1 cellular context compared by ENCODE assay signal in genomic region chr17:78951967-78952551, GRCh38.
TF ChIP-seq lines count a peak whose summit lies in the region.

No MANE protein-coding gene starts in this region.

TF ChIP-seq in HepG2, 621 proteins besides CTCF, POLR2A, EP300 and RAD21 (continues in another document):
- TF ChIP-seq TP53 (CRISPR knock-in tag; conservative IDR thresholded peaks at IDR 0.05) (no peak), FOXA3 (CRISPR knock-in tag; IDR thresholded peaks at IDR 0.05) (peak; percentile 77), XBP1 (CRISPR knock-in tag; IDR thresholded peaks at IDR 0.05) (no peak), THRA (CRISPR knock-in tag; IDR thresholded peaks at IDR 0.05; ENCODE audit: borderline replicate concordance) (0 out of 2 replicates have a peak, but pooled peaks have one; percentile 14), PATZ1 (CRISPR knock-in tag; IDR thresholded peaks at IDR 0.05) (peak; percentile 53), ZNF3 (CRISPR knock-in tag; IDR thresholded peaks at IDR 0.05) (no peak), SMAD1 (CRISPR knock-in tag; IDR thresholded peaks at IDR 0.05; ENCODE audit: borderline replicate concordance, low read depth) (no peak), IRF2 (CRISPR knock-in tag; IDR thresholded peaks at IDR 0.05) (no peak), ZBTB49 (CRISPR knock-in tag; IDR thresholded peaks at IDR 0.05; ENCODE audit: borderline replicate concordance) (no peak), ZNF10 (CRISPR knock-in tag; IDR thresholded peaks at IDR 0.05; ENCODE audit: borderline replicate concordance, low read depth) (no peak), MYNN (CRISPR knock-in tag; IDR thresholded peaks at IDR 0.05; ENCODE audit: low read depth) (no peak), GATA4 (IDR thresholded peaks at IDR 0.05; ENCODE audit: borderline replicate concordance, low read depth) (no peak), ZNF225 (CRISPR knock-in tag; IDR thresholded peaks at IDR 0.05) (0 out of 2 replicates have a peak, but pooled peaks have one; percentile 15), ZBTB7A (CRISPR knock-in tag; IDR thresholded peaks at IDR 0.05) (no peak), IRX3 (CRISPR knock-in tag; IDR thresholded peaks at IDR 0.05; ENCODE audit: borderline replicate concordance, low read depth) (no peak), KLF15 (CRISPR knock-in tag; IDR thresholded peaks at IDR 0.05; ENCODE audit: borderline replicate concordance) (no peak), REST (IDR thresholded peaks at IDR 0.05; ENCODE audit: borderline replicate concordance in 1 of 2, low read depth in 1 of 2, low read length in 2 of 2) (no peak), SMYD3 (CRISPR knock-in tag; IDR thresholded peaks at IDR 0.05) (no peak), ZIK1 (CRISPR knock-in tag; IDR thresholded peaks at IDR 0.05; ENCODE audit: borderline replicate concordance, low read depth) (no peak), FOSL2 (CRISPR knock-in tag; IDR thresholded peaks at IDR 0.05) (no peak), SP5 (CRISPR knock-in tag; IDR thresholded peaks at IDR 0.05; ENCODE audit: borderline replicate concordance, low read depth) (peak; percentile 39; the same call in 1 of the 2 replicates), ZNF670 (CRISPR knock-in tag; IDR thresholded peaks at IDR 0.05; ENCODE audit: borderline replicate concordance) (peak; percentile 45; the same call in 1 of the 2 replicates), MED1 (CRISPR knock-in tag; IDR thresholded peaks at IDR 0.05) (0 out of 2 replicates have a peak, but pooled peaks have one; percentile 12), KDM5B (CRISPR knock-in tag; IDR thresholded peaks at IDR 0.05; ENCODE audit: borderline replicate concordance) (0 out of 2 replicates have a peak, but pooled peaks have one; percentile 28), ZNF136 (CRISPR knock-in tag; IDR thresholded peaks at IDR 0.05; ENCODE audit: low read depth) (peak; percentile 50; the same call in 1 of the 2 replicates), PRMT3 (CRISPR knock-in tag; IDR thresholded peaks at IDR 0.05; ENCODE audit: borderline replicate concordance, low read depth) (no peak), FOXA1 (IDR thresholded peaks at IDR 0.05) (no peak), FOXA1 (CRISPR knock-in tag; IDR thresholded peaks at IDR 0.05) (peak; percentile 86), ZFY (CRISPR knock-in tag; IDR thresholded peaks at IDR 0.05) (peak; percentile 18; the same call in 1 of the 2 replicates), SAP130 (CRISPR knock-in tag; IDR thresholded peaks at IDR 0.05; ENCODE audit: low read depth) (peak; percentile 60), ZNF343 (CRISPR knock-in tag; IDR thresholded peaks at IDR 0.05) (no peak), CBX5 (CRISPR knock-in tag; IDR thresholded peaks at IDR 0.05; ENCODE audit: borderline replicate concordance) (peak; percentile 14; the same call in 1 of the 2 replicates), ZNF264 (CRISPR knock-in tag; IDR thresholded peaks at IDR 0.05) (no peak)
- TF ChIP-seq, protein P1, sequence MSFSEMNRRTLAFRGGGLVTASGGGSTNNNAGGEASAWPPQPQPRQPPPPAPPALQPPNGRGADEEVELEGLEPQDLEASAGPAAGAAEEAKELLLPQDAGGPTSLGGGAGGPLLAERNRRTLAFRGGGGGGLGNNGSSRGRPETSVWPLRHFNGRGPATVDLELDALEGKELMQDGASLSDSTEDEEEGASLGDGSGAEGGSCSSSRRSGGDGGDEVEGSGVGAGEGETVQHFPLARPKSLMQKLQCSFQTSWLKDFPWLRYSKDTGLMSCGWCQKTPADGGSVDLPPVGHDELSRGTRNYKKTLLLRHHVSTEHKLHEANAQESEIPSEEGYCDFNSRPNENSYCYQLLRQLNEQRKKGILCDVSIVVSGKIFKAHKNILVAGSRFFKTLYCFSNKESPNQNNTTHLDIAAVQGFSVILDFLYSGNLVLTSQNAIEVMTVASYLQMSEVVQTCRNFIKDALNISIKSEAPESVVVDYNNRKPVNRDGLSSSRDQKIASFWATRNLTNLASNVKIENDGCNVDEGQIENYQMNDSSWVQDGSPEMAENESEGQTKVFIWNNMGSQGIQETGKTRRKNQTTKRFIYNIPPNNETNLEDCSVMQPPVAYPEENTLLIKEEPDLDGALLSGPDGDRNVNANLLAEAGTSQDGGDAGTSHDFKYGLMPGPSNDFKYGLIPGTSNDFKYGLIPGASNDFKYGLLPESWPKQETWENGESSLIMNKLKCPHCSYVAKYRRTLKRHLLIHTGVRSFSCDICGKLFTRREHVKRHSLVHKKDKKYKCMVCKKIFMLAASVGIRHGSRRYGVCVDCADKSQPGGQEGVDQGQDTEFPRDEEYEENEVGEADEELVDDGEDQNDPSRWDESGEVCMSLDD (CRISPR knock-in tag; IDR thresholded peaks at IDR 0.05; ENCODE audit: borderline replicate concordance): peak; percentile 27; the same call in 1 of the 2 replicates
- TF ChIP-seq, protein P2, sequence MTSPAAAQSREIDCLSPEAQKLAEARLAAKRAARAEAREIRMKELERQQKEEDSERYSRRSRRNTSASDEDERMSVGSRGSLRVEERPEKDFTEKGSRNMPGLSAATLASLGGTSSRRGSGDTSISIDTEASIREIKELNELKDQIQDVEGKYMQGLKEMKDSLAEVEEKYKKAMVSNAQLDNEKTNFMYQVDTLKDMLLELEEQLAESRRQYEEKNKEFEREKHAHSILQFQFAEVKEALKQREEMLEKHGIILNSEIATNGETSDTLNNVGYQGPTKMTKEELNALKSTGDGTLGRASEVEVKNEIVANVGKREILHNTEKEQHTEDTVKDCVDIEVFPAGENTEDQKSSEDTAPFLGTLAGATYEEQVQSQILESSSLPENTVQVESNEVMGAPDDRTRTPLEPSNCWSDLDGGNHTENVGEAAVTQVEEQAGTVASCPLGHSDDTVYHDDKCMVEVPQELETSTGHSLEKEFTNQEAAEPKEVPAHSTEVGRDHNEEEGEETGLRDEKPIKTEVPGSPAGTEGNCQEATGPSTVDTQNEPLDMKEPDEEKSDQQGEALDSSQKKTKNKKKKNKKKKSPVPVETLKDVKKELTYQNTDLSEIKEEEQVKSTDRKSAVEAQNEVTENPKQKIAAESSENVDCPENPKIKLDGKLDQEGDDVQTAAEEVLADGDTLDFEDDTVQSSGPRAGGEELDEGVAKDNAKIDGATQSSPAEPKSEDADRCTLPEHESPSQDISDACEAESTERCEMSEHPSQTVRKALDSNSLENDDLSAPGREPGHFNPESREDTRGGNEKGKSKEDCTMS (CRISPR knock-in tag; conservative IDR thresholded peaks at IDR 0.05): no peak
- TF ChIP-seq, protein P3, sequence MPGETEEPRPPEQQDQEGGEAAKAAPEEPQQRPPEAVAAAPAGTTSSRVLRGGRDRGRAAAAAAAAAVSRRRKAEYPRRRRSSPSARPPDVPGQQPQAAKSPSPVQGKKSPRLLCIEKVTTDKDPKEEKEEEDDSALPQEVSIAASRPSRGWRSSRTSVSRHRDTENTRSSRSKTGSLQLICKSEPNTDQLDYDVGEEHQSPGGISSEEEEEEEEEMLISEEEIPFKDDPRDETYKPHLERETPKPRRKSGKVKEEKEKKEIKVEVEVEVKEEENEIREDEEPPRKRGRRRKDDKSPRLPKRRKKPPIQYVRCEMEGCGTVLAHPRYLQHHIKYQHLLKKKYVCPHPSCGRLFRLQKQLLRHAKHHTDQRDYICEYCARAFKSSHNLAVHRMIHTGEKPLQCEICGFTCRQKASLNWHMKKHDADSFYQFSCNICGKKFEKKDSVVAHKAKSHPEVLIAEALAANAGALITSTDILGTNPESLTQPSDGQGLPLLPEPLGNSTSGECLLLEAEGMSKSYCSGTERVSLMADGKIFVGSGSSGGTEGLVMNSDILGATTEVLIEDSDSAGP (CRISPR knock-in tag; IDR thresholded peaks at IDR 0.05; ENCODE audit: borderline replicate concordance): peak; percentile 93
- TF ChIP-seq, protein P4, sequence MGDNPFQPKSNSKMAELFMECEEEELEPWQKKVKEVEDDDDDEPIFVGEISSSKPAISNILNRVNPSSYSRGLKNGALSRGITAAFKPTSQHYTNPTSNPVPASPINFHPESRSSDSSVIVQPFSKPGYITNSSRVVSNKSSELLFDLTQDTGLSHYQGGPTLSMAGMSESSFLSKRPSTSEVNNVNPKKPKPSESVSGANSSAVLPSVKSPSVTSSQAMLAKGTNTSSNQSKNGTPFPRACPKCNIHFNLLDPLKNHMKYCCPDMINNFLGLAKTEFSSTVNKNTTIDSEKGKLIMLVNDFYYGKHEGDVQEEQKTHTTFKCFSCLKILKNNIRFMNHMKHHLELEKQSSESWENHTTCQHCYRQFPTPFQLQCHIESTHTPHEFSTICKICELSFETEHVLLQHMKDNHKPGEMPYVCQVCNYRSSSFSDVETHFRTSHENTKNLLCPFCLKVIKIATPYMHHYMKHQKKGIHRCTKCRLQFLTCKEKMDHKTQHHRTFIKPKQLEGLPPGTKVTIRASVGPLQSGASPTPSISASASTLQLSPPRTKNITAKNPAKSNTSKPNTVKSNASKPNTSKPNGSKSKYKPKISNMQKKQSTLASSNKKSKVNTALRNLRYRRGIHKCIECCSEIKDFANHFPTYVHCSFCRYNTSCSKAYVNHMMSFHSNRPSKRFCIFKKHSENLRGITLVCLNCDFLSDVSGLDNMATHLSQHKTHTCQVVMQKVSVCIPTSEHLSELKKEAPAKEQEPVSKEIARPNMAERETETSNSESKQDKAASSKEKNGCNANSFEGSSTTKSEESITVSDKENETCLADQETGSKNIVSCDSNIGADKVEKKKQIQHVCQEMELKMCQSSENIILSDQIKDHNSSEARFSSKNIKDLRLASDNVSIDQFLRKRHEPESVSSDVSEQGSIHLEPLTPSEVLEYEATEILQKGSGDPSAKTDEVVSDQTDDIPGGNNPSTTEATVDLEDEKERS (CRISPR knock-in tag; IDR thresholded peaks at IDR 0.05): no peak
- TF ChIP-seq, protein P5, sequence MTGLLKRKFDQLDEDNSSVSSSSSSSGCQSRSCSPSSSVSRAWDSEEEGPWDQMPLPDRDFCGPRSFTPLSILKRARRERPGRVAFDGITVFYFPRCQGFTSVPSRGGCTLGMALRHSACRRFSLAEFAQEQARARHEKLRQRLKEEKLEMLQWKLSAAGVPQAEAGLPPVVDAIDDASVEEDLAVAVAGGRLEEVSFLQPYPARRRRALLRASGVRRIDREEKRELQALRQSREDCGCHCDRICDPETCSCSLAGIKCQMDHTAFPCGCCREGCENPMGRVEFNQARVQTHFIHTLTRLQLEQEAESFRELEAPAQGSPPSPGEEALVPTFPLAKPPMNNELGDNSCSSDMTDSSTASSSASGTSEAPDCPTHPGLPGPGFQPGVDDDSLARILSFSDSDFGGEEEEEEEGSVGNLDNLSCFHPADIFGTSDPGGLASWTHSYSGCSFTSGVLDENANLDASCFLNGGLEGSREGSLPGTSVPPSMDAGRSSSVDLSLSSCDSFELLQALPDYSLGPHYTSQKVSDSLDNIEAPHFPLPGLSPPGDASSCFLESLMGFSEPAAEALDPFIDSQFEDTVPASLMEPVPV (CRISPR knock-in tag; IDR thresholded peaks at IDR 0.05): no peak
